Comparison of ENCODE assay signal across 21 cellular contexts in the genomic region with DNA sequence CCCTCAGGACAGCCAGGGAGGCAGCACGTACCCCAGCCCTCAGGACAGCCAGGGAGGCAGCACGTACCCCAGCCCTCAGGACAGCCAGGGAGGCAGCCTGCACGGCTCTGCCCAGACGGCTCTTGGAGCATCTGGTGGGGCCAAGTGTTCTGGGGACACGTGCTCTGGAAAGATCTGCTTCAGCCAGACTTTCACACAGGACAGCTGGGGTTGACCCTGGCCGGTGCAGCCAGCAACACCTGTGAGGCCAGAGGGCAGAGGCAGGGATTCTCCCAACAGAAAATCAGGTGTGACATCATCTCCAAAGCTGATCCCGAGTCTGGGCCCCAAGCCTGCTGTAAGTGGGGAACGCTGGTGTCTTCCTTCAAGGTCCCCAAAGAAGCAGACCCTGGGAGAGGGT.
"Had no signal": no experiment of that assay in that cellular context is flagged by ENCODE, and none has a peak within 500 bp of the region (broad histone marks: within the 10 kb centered on the region; RNA-seq: fewer than 3 reads in every experiment).

No MANE protein-coding gene starts in this region.

- H3K9me3 ChIP-seq: SJCRH30 had no signal

- H3K27ac ChIP-seq: HL-60, SJCRH30 had no signal

- ATAC-seq: T-cell had no signal

- H3K4me1 ChIP-seq: SJCRH30 had no signal

- H3K36me3 ChIP-seq: SJCRH30 had no signal

- DNase-seq: KBM-7, MV-4-11, NCI-H1048, NCI-H1105, NCI-H1417, NCI-H1436 treated with DMSO at 0.1 percent for 48 hours, NCI-H1694, NCI-H187 treated with DMSO at 0.1 percent for 48 hours, NCI-H2029 treated with DMSO at 0.1 percent for 48 hours, NCI-H2171 treated with DMSO at 0.1 percent for 48 hours, NCI-H345, NCI-H446 treated with DMSO at 0.1 percent for 48 hours, NCI-H510A treated with DMSO at 0.1 percent for 48 hours, NCI-H69, NCI-H774, RPMI8226, SHP77, SJCRH30, SW 1271, T-cell had no signal

- H3K4me3 ChIP-seq: SJCRH30 had no signal
